8 cellular contexts compared by ENCODE assay signal in the genomic region with DNA sequence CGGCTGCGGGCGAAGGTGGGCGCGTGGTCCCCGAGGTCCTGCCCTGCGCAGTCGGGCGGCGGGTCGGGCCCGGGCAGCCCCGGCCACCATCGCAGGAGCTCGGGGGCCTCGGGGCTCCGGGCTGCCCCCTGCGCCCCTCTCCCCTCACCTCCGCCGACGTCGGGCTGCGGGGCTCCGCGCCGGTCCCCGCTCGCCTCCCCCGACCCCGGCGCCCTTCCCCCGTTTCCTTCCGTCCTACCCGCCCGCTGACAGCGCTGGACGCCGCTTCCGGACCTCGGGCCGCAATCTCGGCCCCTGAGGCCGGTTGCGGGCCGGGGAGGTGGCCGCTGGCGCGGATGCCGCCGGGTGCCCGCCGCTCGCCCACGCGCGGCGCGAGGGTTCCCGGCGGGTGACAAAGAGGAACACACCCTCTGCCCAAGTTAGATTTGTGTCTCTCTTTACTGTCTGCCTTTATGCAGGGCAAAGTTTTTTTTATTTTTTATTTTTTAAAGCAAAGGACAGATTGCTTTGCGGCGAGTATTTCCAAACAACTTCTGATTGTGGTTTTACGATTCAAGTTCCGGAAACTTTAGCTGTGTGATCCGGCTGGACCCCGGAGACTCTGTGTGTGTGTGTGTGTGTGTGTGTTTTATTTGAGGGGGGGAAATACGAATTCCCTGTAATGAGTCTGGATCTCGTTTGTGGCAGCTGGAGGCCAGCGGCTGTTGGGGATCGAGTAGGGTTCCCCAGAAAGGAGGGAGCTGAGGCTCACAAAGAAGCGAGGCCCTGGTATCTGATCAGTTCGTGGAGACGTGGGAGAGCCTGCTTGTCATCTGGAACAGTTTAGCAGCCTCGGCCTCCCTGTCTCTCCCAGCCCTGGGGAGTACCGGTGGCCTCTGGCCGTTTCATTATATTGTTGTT. TPM values are rescaled to one million over a fixed set of nuclear protein-coding genes. Genes with fewer than 3 reads are reported as not detected.
A peak's percentile ranks its signal among the peaks of the same experiment; 100 is the strongest.
DNase-seq lines count a peak whose midpoint lies in the region; ATAC-seq and TF ChIP-seq lines count a peak whose summit lies in the region.

No MANE protein-coding gene starts in this region.

- TF ChIP-seq POLR2A in HCT116 (IDR thresholded peaks at IDR 0.05; ENCODE audit: borderline replicate concordance, extremely low read depth, insufficient read depth, insufficient read length), result no peak

- WGBS in SK-N-SH (ENCODE audit: low lambda C conversion rate), result 4% methylated on average over 15 of the region's 76 CpGs

- H3K36me3 ChIP-seq in HCT116 (ENCODE audit: control insufficient read depth in 1 of 2, insufficient read depth in 2 of 2, low read length in 2 of 2) (no peaks in the 10 kb centered on the region), SK-N-SH (replicated peaks in 1 of 2; ENCODE audit: control insufficient read depth in 1 of 2, insufficient read depth in 2 of 2, low read length in 1 of 2) (peaks cover 0 to 5% of the 10 kb centered on the region in 2 experiments)

- no peak overlapping the region for H2AFZ ChIP-seq in HCT116 (ENCODE audit: low read depth, low read length, poor library complexity, severe bottlenecking)
- H2AFZ ChIP-seq in SK-N-SH (ENCODE audit: low read depth), result peak overlapping the region; percentile 78; the same call in 1 of the 2 replicates

- TF ChIP-seq RAD21 in HCT116 (IDR thresholded peaks at IDR 0.05; ENCODE audit: low read depth), result no peak
- no peak for TF ChIP-seq RAD21 in SK-N-SH (IDR thresholded peaks at IDR 0.05; ENCODE audit: low read length)

- H3K27me3 ChIP-seq in HCT116 (ENCODE audit: insufficient read depth, low read length) (no peaks in the 10 kb centered on the region), SK-N-SH (ENCODE audit: insufficient read depth) (no peaks in the 10 kb centered on the region)

- no peak for TF ChIP-seq CTCF in HCT116 (IDR thresholded peaks at IDR 0.05 in 2 of 3, conservative IDR thresholded peaks at IDR 0.05 in 1 of 3; ENCODE audit: borderline replicate concordance in 1 of 3, insufficient read depth in 1 of 3, low read depth in 2 of 3, low read length in 2 of 3)
- no peak for TF ChIP-seq CTCF in SK-N-SH (IDR thresholded peaks at IDR 0.05)
- TF ChIP-seq CTCF in nephron progenitor cell (IDR thresholded peaks at IDR 0.05), result no peak

- peak overlapping the region; percentile 89 for H3K4me3 Mint-ChIP-seq in nephron progenitor cell

- H3K9me3 ChIP-seq in HCT116 (ENCODE audit: control insufficient read depth in 1 of 2, insufficient read depth in 1 of 2, low read depth in 1 of 2, low read length in 2 of 2) (no peaks in the 10 kb centered on the region), SK-N-SH (no peaks in the 10 kb centered on the region)

- RAD21 ChIA-PET in HCT116 (lab: Charles Lee; ENCODE audit: low non-redundant PET in 1 of 2, low total read pairs in 2 of 2, uncharacterized antibody in 2 of 2, unreplicated experiment in 2 of 2), result no interaction called here

- intact Hi-C loops in HCT116 (cut with micrococcal nuclease), result loop anchor here (2.0 to 10.0 kb wide), 2 partner anchors 287 to 531 kb away; no protein-coding TSS in a partner anchor

- H3K36me3 Mint-ChIP-seq in nephron progenitor cell (ENCODE audit: low read depth), result peaks cover 13% of the 10 kb centered on the region

- no peaks in the 10 kb centered on the region for H3F3A ChIP-seq in SK-N-SH (replicated peaks; ENCODE audit: insufficient read depth)

- no TSS peak for BruUV-seq in HCT116 (replicated peaks; lab: Mats Ljungman, UMichigan)

- POLR2A ChIA-PET in HCT116 (lab: Charles Lee), result no interaction called here
- POLR2A ChIA-PET in SK-N-SH (lab: Yijun Ruan, JAX), result interaction anchor here (0.5 kb wide), 1 partner anchor 25 kb away, joined by 3 read pairs; no protein-coding TSS in a partner anchor

- no peak for TF ChIP-seq EP300 in SK-N-SH (IDR thresholded peaks at IDR 0.05; ENCODE audit: borderline replicate concordance in 1 of 2, low read depth in 1 of 2, low read length in 1 of 2)

- H3K4me3 ChIP-seq in HCT116 (replicated peaks in 1 of 2; ENCODE audit: low read depth in 1 of 2, low read length in 2 of 2) (peak overlapping the region; percentile 51 to 72), SK-N-SH (ENCODE audit: low read depth in 2 of 2, low read length in 1 of 2) (peak overlapping the region; percentile 79 to 81)

- peaks cover 54% of the 10 kb centered on the region for H3K4me1 Mint-ChIP-seq in nephron progenitor cell

- H3K27me3 Mint-ChIP-seq in nephron progenitor cell (ENCODE audit: low read depth, poor library complexity), result peaks cover 15% of the 10 kb centered on the region

- H3K9me3 Mint-ChIP-seq in nephron progenitor cell, result no peaks in the 10 kb centered on the region

- H3K9me2 ChIP-seq in HCT116 (ENCODE audit: insufficient read depth) (no peaks in the 10 kb centered on the region), SK-N-SH (no peaks in the 10 kb centered on the region)

- DNase-seq in GM03348 (ENCODE audit: low spot score) (peak; percentile 59), HCT116 (ENCODE audit: low read depth, low spot score) (no peak), SK-N-SH (peak; percentile 75), fibroblast of gingiva (ENCODE audit: low read depth) (peak; percentile 53), nephron progenitor cell (peak; percentile 46), DMS153 (lab: John Stamatoyannopoulos, UW) (no peak)
- DNase-seq in activated effector memory CD4-positive, alpha-beta T cell treated with anti-CD3 and anti-CD28 coated beads, Interleukin-2, amount 50 U/mL, for 16 hours, result no peak

- H3K9ac ChIP-seq in HCT116 (ENCODE audit: low read length), result peak overlapping the region; percentile 65
- H3K9ac ChIP-seq in SK-N-SH, result peak overlapping the region; percentile 80

- CTCF ChIA-PET in HCT116 (lab: Charles Lee), result no interaction called here
- CTCF ChIA-PET in SK-N-SH (lab: Yijun Ruan, JAX), result interaction anchor here (0.6 to 1.6 kb wide), 6 partner anchors 26 to 530 kb away, joined by 3 to 5 read pairs (median 4); no protein-coding TSS in a partner anchor

- H3K27ac ChIP-seq in HCT116 (ENCODE audit: low read depth, low read length), result peak overlapping the region; percentile 64; the same call in 1 of the 2 replicates
- peak overlapping the region; percentile 53 to 60; a peak in 3 of 4 replicates for H3K27ac ChIP-seq in SK-N-SH (ENCODE audit: low read depth in 2 of 2, low read length in 1 of 2)

- peak overlapping the region; percentile 78 for H3K27ac Mint-ChIP-seq in nephron progenitor cell

- H3K79me2 ChIP-seq in HCT116 (ENCODE audit: insufficient read depth, low read length) (peaks cover 16% of the 10 kb centered on the region), SK-N-SH (ENCODE audit: insufficient read depth) (peaks cover 51% of the 10 kb centered on the region)

- H3K4me2 ChIP-seq in HCT116 (ENCODE audit: low read length), result peak overlapping the region; percentile 82
- H3K4me2 ChIP-seq in SK-N-SH, result peak overlapping the region; percentile 86

- H4K20me1 ChIP-seq in HCT116 (ENCODE audit: insufficient read depth) (peaks cover 4% of the 10 kb centered on the region; the same call in 1 of the 2 replicates), SK-N-SH (ENCODE audit: insufficient read depth) (peaks cover 32% of the 10 kb centered on the region)

- peaks cover 40 to 51% of the 10 kb centered on the region in 2 experiments for H3K4me1 ChIP-seq in HCT116 (ENCODE audit: control insufficient read depth in 1 of 2, insufficient read depth in 2 of 2, low read length in 2 of 2)
- H3K4me1 ChIP-seq in SK-N-SH (ENCODE audit: control insufficient read depth in 1 of 2, insufficient read depth in 2 of 2, low read depth in 1 of 2, low read length in 1 of 2), result peaks cover 25 to 29% of the 10 kb centered on the region in 2 experiments

- ATAC-seq in HCT116, result 0 out of 2 replicates have a peak, but pooled peaks have one; percentile 1
- no peak for ATAC-seq in activated CD4-positive, CD25-positive, alpha-beta regulatory T cell treated with anti-CD3 and anti-CD28 coated beads, Interleukin-2, amount 50 U/mL, for 24 hours

TF ChIP-seq in HCT116, 20 proteins besides CTCF, POLR2A, EP300 and RAD21:
- peak; percentile 55 for TF ChIP-seq EGR1 (IDR thresholded peaks at IDR 0.05; ENCODE audit: low read depth)
- TF ChIP-seq ZFX (IDR thresholded peaks at IDR 0.05), result peak; percentile 36; the same call in 1 of the 2 replicates
- TF ChIP-seq ZNF274 (IDR thresholded peaks at IDR 0.05; ENCODE audit: low read depth, low read length), result no peak
TF ChIP-seq in HCT116: peak in this region for 2.

TF ChIP-seq in SK-N-SH, 30 proteins besides CTCF, POLR2A, EP300 and RAD21:
- no peak for TF ChIP-seq GABPA (IDR thresholded peaks at IDR 0.05; ENCODE audit: low read depth)
- peak; percentile 41; the same call in 1 of the 2 replicates for TF ChIP-seq SIN3A (IDR thresholded peaks at IDR 0.05; ENCODE audit: borderline replicate concordance, low read depth, low read length)
- TF ChIP-seq MXI1 (IDR thresholded peaks at IDR 0.05; ENCODE audit: low read depth, low read length), result no peak
- TF ChIP-seq TCF12 (IDR thresholded peaks at IDR 0.05), result peak; percentile 60

RNA-seq across cellular contexts. Expression of gene FARP1, which starts 1.0 kb away (rescaled TPM):
- total RNA-seq in HCT116 (2021; ENCODE audit: unreplicated experiment), result 30.5 TPM
- 20.4 and 22.2 TPM in 2 replicates for polyA plus RNA-seq in HCT116 (2012)
- 10.6 and 12.0 TPM in 2 replicates for polyA plus RNA-seq in SK-N-SH (2012; rRNA removed)
- 12.2 and 17.4 TPM in 2 replicates for polyA plus RNA-seq in SK-N-SH (2012; cell fraction: cytosol; rRNA removed)
- 34.9 and 43.7 TPM in 2 replicates for polyA plus RNA-seq in SK-N-SH (2012; cell fraction: nucleus; rRNA removed)

RNA-seq across cellular contexts. Expression of gene RNF113B, which starts 33.2 kb away (rescaled TPM):
- not detected for total RNA-seq in HCT116 (2021; ENCODE audit: unreplicated experiment)
- polyA plus RNA-seq in HCT116 (2012), result not detected in 2 replicates
- not detected in 2 replicates for polyA plus RNA-seq in SK-N-SH (2012; rRNA removed)
- polyA plus RNA-seq in SK-N-SH (2012; cell fraction: cytosol; rRNA removed), result not detected in 2 replicates
- not detected in 2 replicates for polyA plus RNA-seq in SK-N-SH (2012; cell fraction: nucleus; rRNA removed)

Comparison
In these comparisons a context has a peak if more than half of its experiments do, and no peak if none do; other contexts are left out.
1. DNase-seq: peak in GM03348 (single experiment), SK-N-SH (single experiment), fibroblast of gingiva (single experiment) and nephron progenitor cell (single experiment); none in HCT116 (single experiment), DMS153 (single experiment) and activated effector memory CD4-positive, alpha-beta T cell treated with anti-CD3 and anti-CD28 coated beads, Interleukin-2, amount 50 U/mL, for 16 hours (single experiment).